In the genomic region with DNA sequence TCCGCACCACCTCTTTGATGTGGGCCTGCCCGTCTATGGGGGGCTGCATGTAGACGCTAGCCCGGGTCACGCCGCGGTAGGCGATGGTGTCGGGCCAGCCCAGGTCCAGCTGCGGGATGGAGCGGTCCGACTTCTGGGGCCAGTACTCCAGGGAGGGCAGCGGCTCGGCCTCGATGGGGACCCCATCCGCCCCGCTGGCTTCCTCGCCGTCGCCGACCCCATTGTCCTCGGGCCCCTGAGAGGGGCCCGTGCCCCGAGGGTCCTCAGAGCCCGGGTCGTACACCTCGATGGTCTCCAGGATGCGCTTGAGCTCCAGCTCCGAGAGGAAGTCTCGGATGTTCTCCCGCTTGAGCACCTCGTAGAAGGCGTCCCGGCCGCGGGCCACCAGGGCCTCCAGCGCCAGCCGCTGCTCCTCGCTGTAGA, we compare ENCODE assay signal across 10 cellular contexts. TPM values are rescaled to one million over a fixed set of nuclear protein-coding genes. Genes with fewer than 3 reads are reported as not detected.
DNase-seq lines count a peak whose midpoint lies in the region; ATAC-seq and TF ChIP-seq lines count a peak whose summit lies in the region.
"Had no signal": no experiment of that assay in that cellular context is flagged by ENCODE, and none has a peak within 500 bp of the region (broad histone marks: within the 10 kb centered on the region; RNA-seq: fewer than 3 reads in every experiment).

No MANE protein-coding gene starts in this region.

- H3K4me3 ChIP-seq in brain microvascular endothelial cell (ENCODE audit: low read depth, low read length) (peak overlapping the region; percentile 66), upper lobe of left lung (peak overlapping the region; percentile 3 to 77 (median 66)), SJCRH30 (no peak overlapping the region)

- H3K27ac Mint-ChIP-seq in activated naive CD4-positive, alpha-beta T cell treated with anti-CD3 and anti-CD28 coated beads, Interleukin-2, amount 10 ng/mL, durations not matched to agents 7 days and 5 days, result no peak overlapping the region
- peak overlapping the region; percentile 82 for H3K27ac Mint-ChIP-seq in memory B cell

- H3K9me3 ChIP-seq in upper lobe of left lung (no peaks in the 10 kb centered on the region), SJCRH30 (replicated peaks) (peaks cover 7% of the 10 kb centered on the region)

- no peak for DNase-seq in activated naive CD4-positive, alpha-beta T cell treated with anti-CD3 and anti-CD28 coated beads, Interleukin-2, amount 10 ng/mL, durations not matched to agents 7 days and 5 days
- no peak for DNase-seq in activated naive CD4-positive, alpha-beta T cell treated with Interleukin-2 at 50 U/mL for 16 hours
- DNase-seq in brain microvascular endothelial cell (no peak), memory B cell (ENCODE audit: low spot score in 2 of 2) (no peak), upper lobe of left lung (peak in 1 of 2 donors; percentile 82), SJCRH30 (no peak), SW480 (ENCODE audit: low spot score) (no peak)
- DNase-seq: DND-41 had no signal

- no peaks in the 10 kb centered on the region for H3K9me3 Mint-ChIP-seq in activated naive CD4-positive, alpha-beta T cell treated with anti-CD3 and anti-CD28 coated beads, Interleukin-2, amount 10 ng/mL, durations not matched to agents 7 days and 5 days
- no peaks in the 10 kb centered on the region for H3K9me3 Mint-ChIP-seq in memory B cell

- peaks cover 12 to 31% (median 15%) of the 10 kb centered on the region in 4 donors for H3K4me1 ChIP-seq in upper lobe of left lung
- H3K4me1 ChIP-seq in SJCRH30, result peaks cover 11% of the 10 kb centered on the region

- in situ Hi-C loops in brain microvascular endothelial cell (cut with HindIII; ENCODE audit: low pct_ligation_motif_present, low sequenced_read_pairs), result no loop called here

- H3K27me3 ChIP-seq in brain microvascular endothelial cell (replicated peaks), result no peaks in the 10 kb centered on the region
- H3K27me3 ChIP-seq in upper lobe of left lung, result no peaks in the 10 kb centered on the region
- H3K27me3 ChIP-seq in SJCRH30, result no peaks in the 10 kb centered on the region

- 63% methylated on average over 7 of the region's 39 CpGs; no CpG with 5 or more reads in 1 of the 2 donors for WGBS in upper lobe of left lung, 2 donors

- peaks cover 36% of the 10 kb centered on the region for H3K4me1 Mint-ChIP-seq in activated naive CD4-positive, alpha-beta T cell treated with anti-CD3 and anti-CD28 coated beads, Interleukin-2, amount 10 ng/mL, durations not matched to agents 7 days and 5 days
- peaks cover 20% of the 10 kb centered on the region for H3K4me1 Mint-ChIP-seq in memory B cell

- CTCF ChIA-PET in activated naive CD4-positive, alpha-beta T cell treated with anti-CD3 and anti-CD28 coated beads, Interleukin-2, amount 10 ng/mL, durations not matched to agents 7 days and 5 days (lab: Charles Lee), result interaction anchor here (1.8 kb wide), 1 partner anchor 42 kb away, joined by 9 read pairs; no protein-coding TSS in a partner anchor

- no peaks in the 10 kb centered on the region for H3K36me3 Mint-ChIP-seq in activated naive CD4-positive, alpha-beta T cell treated with anti-CD3 and anti-CD28 coated beads, Interleukin-2, amount 10 ng/mL, durations not matched to agents 7 days and 5 days
- peaks cover 3% of the 10 kb centered on the region for H3K36me3 Mint-ChIP-seq in memory B cell

- H3K27ac ChIP-seq in brain microvascular endothelial cell (no peak overlapping the region), upper lobe of left lung (peak overlapping the region in 3 of 4 donors; percentile 42 to 76 (median 46)), SJCRH30 (no peak overlapping the region)

- peaks cover 19% of the 10 kb centered on the region for H3K27me3 Mint-ChIP-seq in activated naive CD4-positive, alpha-beta T cell treated with anti-CD3 and anti-CD28 coated beads, Interleukin-2, amount 10 ng/mL, durations not matched to agents 7 days and 5 days
- no peaks in the 10 kb centered on the region for H3K27me3 Mint-ChIP-seq in memory B cell

- no peak for ATAC-seq in memory B cell (ENCODE audit: low read depth)
- no peak for ATAC-seq in upper lobe of left lung (ENCODE audit: low FRiP score in 2 of 2)
- no peak for ATAC-seq in esophagus mucosa

- TF ChIP-seq CTCF in brain microvascular endothelial cell (IDR thresholded peaks at IDR 0.05; ENCODE audit: low read depth, low read length, missing control alignments) (no peak), upper lobe of left lung (IDR thresholded peaks at IDR 0.05) (no peak)

- peak overlapping the region; percentile 90 for H3K4me3 Mint-ChIP-seq in activated naive CD4-positive, alpha-beta T cell treated with anti-CD3 and anti-CD28 coated beads, Interleukin-2, amount 10 ng/mL, durations not matched to agents 7 days and 5 days
- H3K4me3 Mint-ChIP-seq in memory B cell, result peak overlapping the region; percentile 89

- H3K36me3 ChIP-seq in brain microvascular endothelial cell (replicated peaks), result peaks cover 2% of the 10 kb centered on the region
- no peaks in the 10 kb centered on the region for H3K36me3 ChIP-seq in upper lobe of left lung
- no peaks in the 10 kb centered on the region for H3K36me3 ChIP-seq in SJCRH30

- TF ChIP-seq POLR2A in upper lobe of left lung (IDR thresholded peaks at IDR 0.05), result no peak

- no peak for TF ChIP-seq EP300 in upper lobe of left lung (IDR thresholded peaks at IDR 0.05)

RNA-seq across cellular contexts. Expression of a gene that starts 1.0 kb away (rescaled TPM):
- total RNA-seq in upper lobe of left lung (10 to 100 TPM in 4 of 6 donors, 1 to 10 TPM in 2; 3.1 to 17.2 (median 11.2) TPM), esophagus mucosa (47.0 TPM)
- 2.1 TPM in 2 replicates for total RNA-seq in SJCRH30 (2014; rRNA removed; shearing (Covaris generic))

RNA-seq across cellular contexts. Expression of a gene that starts 43.2 kb away (rescaled TPM):
- 10 to 100 TPM in 1 of 6 donors, 1 to 10 TPM in 5; 3.1 to 11.3 (median 4.8) TPM for total RNA-seq in upper lobe of left lung
- 0.63 and 0.69 TPM in 2 replicates for total RNA-seq in SJCRH30 (2014; rRNA removed; shearing (Covaris generic))
- 1.00 TPM for total RNA-seq in esophagus mucosa

RNA-seq across cellular contexts. Expression of a gene that starts 51.6 kb away (rescaled TPM):
- total RNA-seq in upper lobe of left lung (not detected), esophagus mucosa (0.64 TPM)
- not detected in 2 replicates for total RNA-seq in SJCRH30 (2014; rRNA removed; shearing (Covaris generic))
- total RNA-seq: temporal lobe had no signal

Comparison
In these comparisons a context has a peak if more than half of its experiments do, and no peak if none do; other contexts are left out.
1. H3K27ac ChIP-seq: peak in upper lobe of left lung (3 of 4); none in brain microvascular endothelial cell (single experiment) and SJCRH30 (single experiment).